ENCODE assay signal across 1 cellular context in genomic region chr11:47948137-47948536, GRCh38.
TF ChIP-seq lines count a peak whose summit lies in the region.

No MANE protein-coding gene starts in this region.

TF ChIP-seq in HepG2, 621 proteins besides CTCF, POLR2A, EP300 and RAD21 (continued from another document):
- TF ChIP-seq, protein P1, sequence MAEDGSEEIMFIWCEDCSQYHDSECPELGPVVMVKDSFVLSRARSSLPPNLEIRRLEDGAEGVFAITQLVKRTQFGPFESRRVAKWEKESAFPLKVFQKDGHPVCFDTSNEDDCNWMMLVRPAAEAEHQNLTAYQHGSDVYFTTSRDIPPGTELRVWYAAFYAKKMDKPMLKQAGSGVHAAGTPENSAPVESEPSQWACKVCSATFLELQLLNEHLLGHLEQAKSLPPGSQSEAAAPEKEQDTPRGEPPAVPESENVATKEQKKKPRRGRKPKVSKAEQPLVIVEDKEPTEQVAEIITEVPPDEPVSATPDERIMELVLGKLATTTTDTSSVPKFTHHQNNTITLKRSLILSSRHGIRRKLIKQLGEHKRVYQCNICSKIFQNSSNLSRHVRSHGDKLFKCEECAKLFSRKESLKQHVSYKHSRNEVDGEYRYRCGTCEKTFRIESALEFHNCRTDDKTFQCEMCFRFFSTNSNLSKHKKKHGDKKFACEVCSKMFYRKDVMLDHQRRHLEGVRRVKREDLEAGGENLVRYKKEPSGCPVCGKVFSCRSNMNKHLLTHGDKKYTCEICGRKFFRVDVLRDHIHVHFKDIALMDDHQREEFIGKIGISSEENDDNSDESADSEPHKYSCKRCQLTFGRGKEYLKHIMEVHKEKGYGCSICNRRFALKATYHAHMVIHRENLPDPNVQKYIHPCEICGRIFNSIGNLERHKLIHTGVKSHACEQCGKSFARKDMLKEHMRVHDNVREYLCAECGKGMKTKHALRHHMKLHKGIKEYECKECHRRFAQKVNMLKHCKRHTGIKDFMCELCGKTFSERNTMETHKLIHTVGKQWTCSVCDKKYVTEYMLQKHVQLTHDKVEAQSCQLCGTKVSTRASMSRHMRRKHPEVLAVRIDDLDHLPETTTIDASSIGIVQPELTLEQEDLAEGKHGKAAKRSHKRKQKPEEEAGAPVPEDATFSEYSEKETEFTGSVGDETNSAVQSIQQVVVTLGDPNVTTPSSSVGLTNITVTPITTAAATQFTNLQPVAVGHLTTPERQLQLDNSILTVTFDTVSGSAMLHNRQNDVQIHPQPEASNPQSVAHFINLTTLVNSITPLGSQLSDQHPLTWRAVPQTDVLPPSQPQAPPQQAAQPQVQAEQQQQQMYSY (CRISPR knock-in tag; IDR thresholded peaks at IDR 0.05), result peak; percentile 87
